In the genomic region with DNA sequence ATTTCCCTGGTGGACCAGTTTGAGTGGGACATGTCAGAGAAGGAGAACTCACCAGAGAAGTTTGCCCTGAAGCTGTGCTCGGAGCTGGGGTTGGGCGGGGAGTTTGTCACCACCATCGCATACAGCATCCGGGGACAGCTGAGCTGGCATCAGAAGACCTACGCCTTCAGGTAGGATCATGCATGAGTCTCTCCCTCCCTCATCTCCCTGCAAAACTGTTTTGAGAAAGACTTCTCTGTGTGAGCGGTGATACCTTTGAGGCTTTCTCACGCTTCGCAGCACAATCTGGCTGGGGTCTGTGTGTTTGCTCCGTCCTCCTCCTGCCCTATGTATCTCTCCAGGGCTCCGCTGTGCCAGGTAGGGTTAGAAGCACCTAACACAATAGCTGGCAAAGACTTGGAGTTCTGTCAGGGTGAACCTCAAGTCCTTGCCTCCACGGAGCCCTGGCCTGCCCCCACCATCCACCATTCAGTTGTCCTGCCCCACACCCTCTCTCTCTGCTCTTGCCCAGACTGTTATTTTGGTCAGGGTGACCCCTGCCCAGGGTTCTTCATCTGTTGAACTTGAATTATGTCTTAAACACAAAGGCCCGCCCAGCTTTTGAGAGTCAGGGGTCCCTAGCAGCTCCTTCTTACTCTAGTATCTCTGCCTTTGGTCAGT, we compare ENCODE assay signal across 13 cellular contexts. TPM values are rescaled to one million over a fixed set of nuclear protein-coding genes. Genes with fewer than 3 reads are reported as not detected.
DNase-seq lines count a peak whose midpoint lies in the region; ATAC-seq and TF ChIP-seq lines count a peak whose summit lies in the region.
"Had no signal": no experiment of that assay in that cellular context is flagged by ENCODE, and none has a peak within 500 bp of the region (broad histone marks: within the 10 kb centered on the region; RNA-seq: fewer than 3 reads in every experiment).

No MANE protein-coding gene starts in this region.

- H3K27me3 Mint-ChIP-seq in T-helper 1 cell treated with Interleukin-12 subunit alpha and Interleukin-12 subunit beta and Interleukin-4 antibody, amounts not matched to agents 30 μg/mL and 1 μg/mL, for 36 hours (ENCODE audit: low read depth) = no peaks in the 10 kb centered on the region

- peaks cover 29% of the 10 kb centered on the region for H3K4me1 Mint-ChIP-seq in T-helper 1 cell treated with Interleukin-12 subunit alpha and Interleukin-12 subunit beta and Interleukin-4 antibody, amounts not matched to agents 30 μg/mL and 1 μg/mL, for 36 hours (ENCODE audit: low read depth)

- H3K36me3 Mint-ChIP-seq in T-helper 1 cell treated with Interleukin-12 subunit alpha and Interleukin-12 subunit beta and Interleukin-4 antibody, amounts not matched to agents 30 μg/mL and 1 μg/mL, for 36 hours (ENCODE audit: low read depth) = peaks cover 45% of the 10 kb centered on the region

- DNase-seq in T-helper 1 cell = no peak
- no peak for DNase-seq in RWPE1 (ENCODE audit: low spot score)
- peak; percentile 24 for DNase-seq in Right ventricle myocardium superior
- DNase-seq in sigmoid colon = peak; percentile 52
- DNase-seq in midbrain (lab: John Stamatoyannopoulos, UW) = no peak
- DNase-seq in NCI-H2081 (lab: John Stamatoyannopoulos, UW) = no peak
- no peak for DNase-seq in anterior cingulate cortex (lab: John Stamatoyannopoulos, UW)
- DNase-seq: 8988T, GOT3, NCI-H1436 had no signal

- POLR2A ChIA-PET in RWPE1 (lab: Yijun Ruan, JAX; ENCODE audit: low non-redundant PET) = no interaction called here

- no peak for ATAC-seq in Right ventricle myocardium superior (ENCODE audit: poor library complexity)

- H3K4me3 Mint-ChIP-seq in T-helper 1 cell treated with Interleukin-12 subunit alpha and Interleukin-12 subunit beta and Interleukin-4 antibody, amounts not matched to agents 30 μg/mL and 1 μg/mL, for 36 hours = no peak overlapping the region

- peak overlapping the region; percentile 92 for H3K27ac Mint-ChIP-seq in T-helper 1 cell treated with Interleukin-12 subunit alpha and Interleukin-12 subunit beta and Interleukin-4 antibody, amounts not matched to agents 30 μg/mL and 1 μg/mL, for 36 hours

- intact Hi-C loops in Right ventricle myocardium superior (cut with DNase I) = no loop called here
- intact Hi-C loops in sigmoid colon (cut with DNase I) = no loop called here

- H3K27ac ChIP-seq in RWPE1 (peak overlapping the region; percentile 64), sigmoid colon (no peak overlapping the region)
- H3K27ac ChIP-seq: thoracic aorta had no signal

- no peaks in the 10 kb centered on the region for H3K4me1 ChIP-seq in sigmoid colon
- H3K4me1 ChIP-seq: ascending aorta had no signal

- H3K27me3 ChIP-seq in sigmoid colon = no peaks in the 10 kb centered on the region
- H3K27me3 ChIP-seq: ascending aorta had no signal

- H3K9me3 ChIP-seq in sigmoid colon = no peaks in the 10 kb centered on the region
- H3K9me3 ChIP-seq: ascending aorta, thoracic aorta had no signal

- 93 to 97% methylated on average over 12 of the region's 12 CpGs for WGBS in sigmoid colon, 2 donors

- TF ChIP-seq EP300 in sigmoid colon (IDR thresholded peaks at IDR 0.05) = no peak

- H3K9me3 Mint-ChIP-seq in T-helper 1 cell treated with Interleukin-12 subunit alpha and Interleukin-12 subunit beta and Interleukin-4 antibody, amounts not matched to agents 30 μg/mL and 1 μg/mL, for 36 hours = no peaks in the 10 kb centered on the region

- CTCF ChIA-PET in RWPE1 (lab: Yijun Ruan, JAX) = no interaction called here

- TF ChIP-seq POLR2A in sigmoid colon (IDR thresholded peaks at IDR 0.05) = no peak

- TF ChIP-seq CTCF in RWPE1 (conservative IDR thresholded peaks at IDR 0.05; ENCODE audit: low read depth) (no peak), sigmoid colon (IDR thresholded peaks at IDR 0.05) (no peak)

- H3K36me3 ChIP-seq in sigmoid colon = peaks cover 45 to 96% (median 57%) of the 10 kb centered on the region in 4 donors

- H3K4me3 ChIP-seq in sigmoid colon = no peak overlapping the region
- H3K4me3 ChIP-seq: ascending aorta, thoracic aorta had no signal

RNA-seq across cellular contexts. Expression of a gene that starts 13.4 kb away (rescaled TPM):
- total RNA-seq in Right ventricle myocardium superior (2.8 TPM), sigmoid colon (under 1 TPM in 2 of 4 donors, not detected in 2; 0.28 to 0.36 TPM)
- 10 to 100 TPM in 1 of 3 donors, 1 to 10 TPM in 2; 1.8 to 18.3 (median 5.1) TPM for polyA plus RNA-seq in sigmoid colon

RNA-seq across cellular contexts. Expression of a gene that starts 32.3 kb away (rescaled TPM):
- total RNA-seq in Right ventricle myocardium superior (19.8 TPM), sigmoid colon (10 to 100 TPM; 13.8 to 23.5 (median 16.4) TPM)
- polyA plus RNA-seq in sigmoid colon = 10 to 100 TPM in 1 of 3 donors, 1 to 10 TPM in 2; 4.8 to 12.5 (median 5.5) TPM
- total RNA-seq: ascending aorta had no signal

RNA-seq across cellular contexts. Expression of a gene that starts 38.6 kb away (rescaled TPM):
- total RNA-seq in Right ventricle myocardium superior (46.6 TPM), sigmoid colon (10 to 100 TPM; 25.0 to 85.7 (median 45.5) TPM)
- polyA plus RNA-seq in sigmoid colon = 10 to 100 TPM; 39.0 to 70.8 (median 43.9) TPM

RNA-seq across cellular contexts. Expression of a gene that starts 52.7 kb away (rescaled TPM):
- total RNA-seq in Right ventricle myocardium superior = 25.3 TPM
- total RNA-seq in sigmoid colon = 1 to 10 TPM; 4.6 to 9.9 (median 8.6) TPM
- polyA plus RNA-seq in sigmoid colon = 1 to 10 TPM in 1 of 3 donors, under 1 TPM in 1, not detected in 1; 0.60 to 4.4 TPM

RNA-seq across cellular contexts. Expression of a gene that starts 57.6 kb away (rescaled TPM):
- total RNA-seq in Right ventricle myocardium superior = 1,600 TPM
- 10 to 100 TPM in 3 of 4 donors, 1 to 10 TPM in 1; 5.7 to 51.5 (median 29.1) TPM for total RNA-seq in sigmoid colon
- polyA plus RNA-seq in sigmoid colon = 100 to 1,000 TPM; 272 to 336 (median 286) TPM

Comparison
In these comparisons a context has a peak if more than half of its experiments do, and no peak if none do; other contexts are left out.
1. DNase-seq: peak in Right ventricle myocardium superior (single experiment) and sigmoid colon (single experiment); none in T-helper 1 cell (0 of 5), RWPE1 (single experiment), midbrain (single experiment), NCI-H2081 (0 of 2) and anterior cingulate cortex (0 of 58).